16 cellular contexts compared by ENCODE assay signal in genomic region chr3:187914231-187914630, GRCh38.
DNase-seq lines count a peak whose midpoint lies in the region; ATAC-seq and TF ChIP-seq lines count a peak whose summit lies in the region.
"Had no signal": no experiment of that assay in that cellular context is flagged by ENCODE, and none has a peak within 500 bp of the region (broad histone marks: within the 10 kb centered on the region; RNA-seq: fewer than 3 reads in every experiment).

No MANE protein-coding gene starts in this region.

- no peak for TF ChIP-seq EP300 in stomach (IDR thresholded peaks at IDR 0.05)

- peaks cover 38% of the 10 kb centered on the region for H3F3A ChIP-seq in SU-DHL-6 (ENCODE audit: insufficient read depth)

- H3K9ac ChIP-seq in SU-DHL-6 (ENCODE audit: low read length): peak overlapping the region; percentile 60

- H3K36me3 ChIP-seq in SU-DHL-6 (ENCODE audit: low read length) (no peaks in the 10 kb centered on the region), stomach (no peaks in the 10 kb centered on the region)
- H3K36me3 ChIP-seq: ovary had no signal

- H3K27ac ChIP-seq in SU-DHL-6 (ENCODE audit: low read depth, low read length) (peak overlapping the region; percentile 93), stomach (peak overlapping the region in 3 of 5 donors; percentile 10 to 25 (median 15))

- ATAC-seq in left ventricle myocardium superior: peak; percentile 87
- ATAC-seq in HG03457 (IDR thresholded peaks at IDR 0.05; ENCODE audit: unreplicated experiment): no peak
- no peak for ATAC-seq in HG03025 (IDR thresholded peaks at IDR 0.05; ENCODE audit: low FRiP score, unreplicated experiment)
- ATAC-seq in GM18867 (IDR thresholded peaks at IDR 0.05; ENCODE audit: unreplicated experiment): no peak
- ATAC-seq: activated CD8-positive, alpha-beta T cell treated with anti-CD3 and anti-CD28 coated beads for 36 hours had no signal

- peak; percentile 80 for DNase-seq in HT-29 (ENCODE audit: low spot score)
- DNase-seq in left ventricle myocardium superior: no peak
- DNase-seq in stomach: no peak
- DNase-seq: activated CD8-positive, alpha-beta T cell treated with anti-CD3 and anti-CD28 coated beads for 36 hours; anterior cingulate cortex; CD4-positive, alpha-beta T cell; KBM-7; NCI-H1930; NCI-H774; ovary; SHP77 treated with DMSO at 0.1 percent for 48 hours; stimulated activated CD4-positive, alpha-beta T cell treated with anti-CD3 and anti-CD28 coated beads, Interleukin-2, amount 100 ng/mL, for 24 hours had no signal

- no peaks in the 10 kb centered on the region for H4K20me1 ChIP-seq in SU-DHL-6 (ENCODE audit: low read depth, low read length)

- no peaks in the 10 kb centered on the region for H3K79me2 ChIP-seq in SU-DHL-6 (ENCODE audit: insufficient read depth, low read length)

- H3K9me2 ChIP-seq in SU-DHL-6 (replicated peaks; ENCODE audit: insufficient read depth, low read length): no peaks in the 10 kb centered on the region

- H3K9me3 ChIP-seq in SU-DHL-6 (ENCODE audit: insufficient read depth, low read length) (no peaks in the 10 kb centered on the region), stomach (no peaks in the 10 kb centered on the region)
- H3K9me3 ChIP-seq: ovary had no signal

- no peak for TF ChIP-seq POLR2A in stomach (IDR thresholded peaks at IDR 0.05)

- intact Hi-C loops in left ventricle myocardium superior (cut with micrococcal nuclease) (no loop called here), stomach (cut with DNase I; ENCODE audit: low total_unique reads) (no loop called here)

- TF ChIP-seq CTCF in SU-DHL-6 (IDR thresholded peaks at IDR 0.05; ENCODE audit: insufficient read depth, low read length, poor library complexity, severe bottlenecking) (no peak), stomach (IDR thresholded peaks at IDR 0.05) (no peak)

- WGBS in stomach, 5 donors: 61 to 72% (median 65%) methylated on average over 7 of the region's 7 CpGs

- peak overlapping the region; percentile 29 for H3K4me2 ChIP-seq in SU-DHL-6 (ENCODE audit: low read depth, low read length, poor library complexity, severe bottlenecking)

- peaks cover 16 to 61% (median 26%) of the 10 kb centered on the region in 4 donors for H3K4me1 ChIP-seq in stomach

- H3K27me3 ChIP-seq in SU-DHL-6 (ENCODE audit: low read length) (no peaks in the 10 kb centered on the region), stomach (no peaks in the 10 kb centered on the region)
- H3K27me3 ChIP-seq: ovary had no signal

- H2AFZ ChIP-seq in SU-DHL-6 (ENCODE audit: low read depth, low read length, severe bottlenecking): no peak overlapping the region

- H3K4me3 ChIP-seq in SU-DHL-6 (ENCODE audit: insufficient read depth, low read length, poor library complexity, severe bottlenecking) (no peak overlapping the region), stomach (no peak overlapping the region)
- H3K4me3 ChIP-seq: ovary had no signal
